1 cellular context compared by ENCODE assay signal in the genomic region with DNA sequence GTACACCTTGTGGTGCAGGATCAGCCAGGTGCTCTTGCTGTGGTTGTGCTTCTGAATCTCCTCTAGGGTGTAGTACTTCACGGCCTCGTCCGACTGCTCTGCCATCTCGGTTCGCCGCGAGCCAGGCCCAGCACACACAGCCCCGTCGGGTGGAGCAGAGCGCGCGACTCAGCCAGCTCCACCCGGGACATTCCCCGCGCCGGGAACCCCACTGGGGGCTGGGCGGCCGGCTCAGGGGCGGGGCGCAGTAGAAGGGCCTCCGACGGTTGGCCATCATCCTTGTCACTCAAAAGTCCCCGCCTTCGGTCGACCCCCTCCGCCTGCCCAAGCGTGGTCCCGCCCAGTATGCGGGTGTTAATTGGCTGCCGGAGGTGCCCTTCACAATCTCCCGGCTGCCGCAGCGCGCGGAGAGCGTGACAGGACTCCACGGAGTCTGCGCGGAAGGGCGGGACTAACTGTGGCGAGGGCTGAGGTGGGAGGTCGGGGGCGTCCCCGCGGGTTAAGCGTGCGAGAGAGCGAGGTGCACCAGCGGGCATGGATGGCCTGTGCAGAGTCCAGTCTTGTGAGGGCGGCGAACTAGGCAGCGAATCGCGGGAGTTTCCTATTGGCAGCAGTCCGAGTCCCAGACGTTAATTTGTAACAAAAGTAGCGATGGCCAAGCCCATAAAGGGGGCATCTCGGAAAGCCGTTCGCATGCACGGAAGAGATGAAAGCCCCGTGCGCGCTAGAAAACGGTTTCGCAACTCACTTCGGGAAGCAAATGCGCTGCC.
A peak's percentile ranks its signal among the peaks of the same experiment; 100 is the strongest.
TF ChIP-seq lines count a peak whose summit lies in the region.

A gene with protein sequence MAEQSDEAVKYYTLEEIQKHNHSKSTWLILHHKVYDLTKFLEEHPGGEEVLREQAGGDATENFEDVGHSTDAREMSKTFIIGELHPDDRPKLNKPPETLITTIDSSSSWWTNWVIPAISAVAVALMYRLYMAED (minus strand): TSS at position 193 of the 770 bp plus-strand sequence. CDS start 88 bp downstream, at position 105.

TF ChIP-seq in HepG2, 621 proteins besides CTCF, POLR2A, EP300 and RAD21 (continued from another document and continues in another):
- TF ChIP-seq, protein P1, sequence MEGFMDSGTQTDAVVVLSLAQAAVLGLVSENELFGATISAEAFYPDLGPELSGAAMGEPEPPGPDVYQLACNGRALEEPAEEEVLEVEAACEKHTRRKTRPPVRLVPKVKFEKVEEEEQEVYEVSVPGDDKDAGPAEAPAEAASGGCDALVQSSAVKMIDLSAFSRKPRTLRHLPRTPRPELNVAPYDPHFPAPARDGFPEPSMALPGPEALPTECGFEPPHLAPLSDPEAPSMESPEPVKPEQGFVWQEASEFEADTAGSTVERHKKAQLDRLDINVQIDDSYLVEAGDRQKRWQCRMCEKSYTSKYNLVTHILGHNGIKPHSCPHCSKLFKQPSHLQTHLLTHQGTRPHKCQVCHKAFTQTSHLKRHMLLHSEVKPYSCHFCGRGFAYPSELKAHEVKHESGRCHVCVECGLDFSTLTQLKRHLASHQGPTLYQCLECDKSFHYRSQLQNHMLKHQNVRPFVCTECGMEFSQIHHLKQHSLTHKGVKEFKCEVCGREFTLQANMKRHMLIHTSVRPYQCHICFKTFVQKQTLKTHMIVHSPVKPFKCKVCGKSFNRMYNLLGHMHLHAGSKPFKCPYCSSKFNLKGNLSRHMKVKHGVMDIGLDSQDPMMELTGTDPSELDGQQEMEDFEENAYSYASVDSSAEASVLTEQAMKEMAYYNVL (CRISPR knock-in tag; IDR thresholded peaks at IDR 0.05; ENCODE audit: borderline replicate concordance): no peak
- TF ChIP-seq RCOR2 (CRISPR knock-in tag; IDR thresholded peaks at IDR 0.05) (peak; percentile 56; the same call in 1 of the 2 replicates), CBX5 (CRISPR knock-in tag; IDR thresholded peaks at IDR 0.05; ENCODE audit: borderline replicate concordance) (no peak), CHD2 (IDR thresholded peaks at IDR 0.05; ENCODE audit: low read depth, low read length) (peak; percentile 78), MLXIP (CRISPR knock-in tag; IDR thresholded peaks at IDR 0.05; ENCODE audit: borderline replicate concordance) (peak; percentile 92), ZKSCAN5 (CRISPR knock-in tag; IDR thresholded peaks at IDR 0.05) (no peak; the same call in 1 of the 2 replicates), NFKB2 (CRISPR knock-in tag; IDR thresholded peaks at IDR 0.05; ENCODE audit: borderline replicate concordance) (no peak), NFKBIZ (CRISPR knock-in tag; IDR thresholded peaks at IDR 0.05) (no peak), ZNF414 (CRISPR knock-in tag; IDR thresholded peaks at IDR 0.05) (peak; percentile 89; the same call in 1 of the 2 replicates), ZNF614 (CRISPR knock-in tag; IDR thresholded peaks at IDR 0.05; ENCODE audit: borderline replicate concordance) (no peak), KDM2A (CRISPR knock-in tag; IDR thresholded peaks at IDR 0.05; ENCODE audit: borderline replicate concordance, low read depth) (peak; percentile 80), ZNF607 (CRISPR knock-in tag; IDR thresholded peaks at IDR 0.05; ENCODE audit: borderline replicate concordance) (peak; percentile 45; the same call in 1 of the 2 replicates), CHD4 (IDR thresholded peaks at IDR 0.05; ENCODE audit: borderline replicate concordance, low read length) (no peak), ZNF24 (IDR thresholded peaks at IDR 0.05) (no peak), ZNF766 (CRISPR knock-in tag; IDR thresholded peaks at IDR 0.05; ENCODE audit: borderline replicate concordance) (0 out of 2 replicates have a peak, but pooled peaks have one; percentile 53), ZNF549 (CRISPR knock-in tag; IDR thresholded peaks at IDR 0.05) (no peak), ZC3H13 (CRISPR knock-in tag; IDR thresholded peaks at IDR 0.05) (no peak; the same call in 1 of the 2 replicates), SSRP1 (CRISPR knock-in tag; IDR thresholded peaks at IDR 0.05) (no peak), ZNF782 (CRISPR knock-in tag; IDR thresholded peaks at IDR 0.05; ENCODE audit: borderline replicate concordance) (peak; percentile 87), ZNF713 (CRISPR knock-in tag; IDR thresholded peaks at IDR 0.05) (no peak), NFYC (CRISPR knock-in tag; IDR thresholded peaks at IDR 0.05) (peak; percentile 99), IRX3 (CRISPR knock-in tag; IDR thresholded peaks at IDR 0.05; ENCODE audit: borderline replicate concordance, low read depth) (0 out of 2 replicates have a peak, but pooled peaks have one; percentile 9), ZFP82 (CRISPR knock-in tag; IDR thresholded peaks at IDR 0.05; ENCODE audit: borderline replicate concordance) (peak; percentile 90; the same call in 1 of the 2 replicates), ATF1 (CRISPR knock-in tag; IDR thresholded peaks at IDR 0.05) (peak; percentile 43), RNF219 (CRISPR knock-in tag; IDR thresholded peaks at IDR 0.05) (no peak), ZHX2 (IDR thresholded peaks at IDR 0.05; ENCODE audit: low read depth) (peak; percentile 56; the same call in 1 of the 2 replicates), ZHX2 (CRISPR knock-in tag; IDR thresholded peaks at IDR 0.05; ENCODE audit: borderline replicate concordance) (no peak)
- TF ChIP-seq, protein P2, sequence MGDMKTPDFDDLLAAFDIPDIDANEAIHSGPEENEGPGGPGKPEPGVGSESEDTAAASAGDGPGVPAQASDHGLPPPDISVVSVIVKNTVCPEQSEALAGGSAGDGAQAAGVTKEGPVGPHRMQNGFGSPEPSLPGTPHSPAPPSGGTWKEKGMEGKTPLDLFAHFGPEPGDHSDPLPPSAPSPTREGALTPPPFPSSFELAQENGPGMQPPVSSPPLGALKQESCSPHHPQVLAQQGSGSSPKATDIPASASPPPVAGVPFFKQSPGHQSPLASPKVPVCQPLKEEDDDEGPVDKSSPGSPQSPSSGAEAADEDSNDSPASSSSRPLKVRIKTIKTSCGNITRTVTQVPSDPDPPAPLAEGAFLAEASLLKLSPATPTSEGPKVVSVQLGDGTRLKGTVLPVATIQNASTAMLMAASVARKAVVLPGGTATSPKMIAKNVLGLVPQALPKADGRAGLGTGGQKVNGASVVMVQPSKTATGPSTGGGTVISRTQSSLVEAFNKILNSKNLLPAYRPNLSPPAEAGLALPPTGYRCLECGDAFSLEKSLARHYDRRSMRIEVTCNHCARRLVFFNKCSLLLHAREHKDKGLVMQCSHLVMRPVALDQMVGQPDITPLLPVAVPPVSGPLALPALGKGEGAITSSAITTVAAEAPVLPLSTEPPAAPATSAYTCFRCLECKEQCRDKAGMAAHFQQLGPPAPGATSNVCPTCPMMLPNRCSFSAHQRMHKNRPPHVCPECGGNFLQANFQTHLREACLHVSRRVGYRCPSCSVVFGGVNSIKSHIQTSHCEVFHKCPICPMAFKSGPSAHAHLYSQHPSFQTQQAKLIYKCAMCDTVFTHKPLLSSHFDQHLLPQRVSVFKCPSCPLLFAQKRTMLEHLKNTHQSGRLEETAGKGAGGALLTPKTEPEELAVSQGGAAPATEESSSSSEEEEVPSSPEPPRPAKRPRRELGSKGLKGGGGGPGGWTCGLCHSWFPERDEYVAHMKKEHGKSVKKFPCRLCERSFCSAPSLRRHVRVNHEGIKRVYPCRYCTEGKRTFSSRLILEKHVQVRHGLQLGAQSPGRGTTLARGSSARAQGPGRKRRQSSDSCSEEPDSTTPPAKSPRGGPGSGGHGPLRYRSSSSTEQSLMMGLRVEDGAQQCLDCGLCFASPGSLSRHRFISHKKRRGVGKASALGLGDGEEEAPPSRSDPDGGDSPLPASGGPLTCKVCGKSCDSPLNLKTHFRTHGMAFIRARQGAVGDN (CRISPR knock-in tag; IDR thresholded peaks at IDR 0.05): peak; percentile 89
- TF ChIP-seq, protein P3, sequence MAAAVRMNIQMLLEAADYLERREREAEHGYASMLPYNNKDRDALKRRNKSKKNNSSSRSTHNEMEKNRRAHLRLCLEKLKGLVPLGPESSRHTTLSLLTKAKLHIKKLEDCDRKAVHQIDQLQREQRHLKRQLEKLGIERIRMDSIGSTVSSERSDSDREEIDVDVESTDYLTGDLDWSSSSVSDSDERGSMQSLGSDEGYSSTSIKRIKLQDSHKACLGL (CRISPR knock-in tag; IDR thresholded peaks at IDR 0.05): 0 out of 2 replicates have a peak, but pooled peaks have one; percentile 17
- TF ChIP-seq, protein P4, sequence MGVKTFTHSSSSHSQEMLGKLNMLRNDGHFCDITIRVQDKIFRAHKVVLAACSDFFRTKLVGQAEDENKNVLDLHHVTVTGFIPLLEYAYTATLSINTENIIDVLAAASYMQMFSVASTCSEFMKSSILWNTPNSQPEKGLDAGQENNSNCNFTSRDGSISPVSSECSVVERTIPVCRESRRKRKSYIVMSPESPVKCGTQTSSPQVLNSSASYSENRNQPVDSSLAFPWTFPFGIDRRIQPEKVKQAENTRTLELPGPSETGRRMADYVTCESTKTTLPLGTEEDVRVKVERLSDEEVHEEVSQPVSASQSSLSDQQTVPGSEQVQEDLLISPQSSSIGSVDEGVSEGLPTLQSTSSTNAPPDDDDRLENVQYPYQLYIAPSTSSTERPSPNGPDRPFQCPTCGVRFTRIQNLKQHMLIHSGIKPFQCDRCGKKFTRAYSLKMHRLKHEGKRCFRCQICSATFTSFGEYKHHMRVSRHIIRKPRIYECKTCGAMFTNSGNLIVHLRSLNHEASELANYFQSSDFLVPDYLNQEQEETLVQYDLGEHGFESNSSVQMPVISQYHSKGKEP (CRISPR knock-in tag; IDR thresholded peaks at IDR 0.05): no peak
